8 cellular contexts compared by ENCODE assay signal in the genomic region with DNA sequence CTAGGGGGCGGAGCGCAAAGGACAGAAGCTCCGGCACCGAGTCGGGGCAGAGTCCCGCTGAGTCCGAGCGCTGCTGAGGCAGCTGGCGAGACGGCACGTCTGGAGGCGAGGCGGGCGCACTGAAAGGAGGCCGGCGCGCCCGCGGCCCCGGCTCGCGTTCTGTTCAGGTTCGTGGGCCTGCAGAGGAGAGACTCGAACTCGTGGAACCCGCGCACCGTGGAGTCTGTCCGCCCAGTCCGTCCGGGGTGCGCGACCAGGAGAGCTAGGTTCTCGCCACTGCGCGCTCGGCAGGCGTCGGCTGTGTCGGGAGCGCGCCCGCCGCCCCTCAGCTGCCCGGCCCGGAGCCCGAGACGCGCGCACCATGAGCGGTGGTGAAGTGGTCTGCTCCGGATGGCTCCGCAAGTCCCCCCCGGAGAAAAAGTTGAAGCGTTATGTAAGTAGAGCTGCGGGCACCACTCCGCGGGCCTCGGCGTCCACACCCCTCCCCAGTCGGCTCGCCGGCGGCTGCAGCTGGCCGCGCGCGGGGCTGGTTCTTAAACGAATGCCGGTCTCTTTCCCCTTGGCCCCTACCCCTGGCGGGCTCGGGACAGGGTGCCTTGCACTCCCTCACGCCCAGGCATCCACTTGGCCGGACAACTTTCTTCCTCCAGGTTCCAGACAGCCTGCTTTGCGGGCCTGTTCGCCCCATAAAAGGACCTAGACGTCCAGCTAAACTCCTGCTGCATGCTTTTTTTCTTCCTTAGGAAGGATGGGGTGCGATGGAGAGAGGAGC. TPM values are rescaled to one million over a fixed set of nuclear protein-coding genes. Genes with fewer than 3 reads are reported as not detected.
DNase-seq lines count a peak whose midpoint lies in the region; ATAC-seq and TF ChIP-seq lines count a peak whose summit lies in the region.

A gene (plus strand): TSS at position 49 of the 772 bp plus-strand sequence. CDS start 313 bp downstream, at position 362.

- 0 to 1% methylated on average over 29 to 44 of the region's 78 CpGs for WGBS in lower leg skin, 2 donors

- no peak for TF ChIP-seq POLR2A in lower leg skin (IDR thresholded peaks at IDR 0.05)

- H3K36me3 Mint-ChIP-seq in activated CD4-positive, alpha-beta T cell treated with anti-CD3 and anti-CD28 coated beads, Interleukin-2, amount 10 ng/mL, durations not matched to agents 24 days and 14 days (ENCODE audit: low read depth) = no peaks in the 10 kb centered on the region

- peak; percentile 67 for ATAC-seq in GM21619 (IDR thresholded peaks at IDR 0.05; ENCODE audit: unreplicated experiment)
- ATAC-seq in stimulated activated naive CD8-positive, alpha-beta T cell treated with anti-CD3 and anti-CD28 coated beads, Interleukin-15, amount 100 ng/mL, for 72 hours = peak; percentile 78

- H3K4me3 Mint-ChIP-seq in activated CD4-positive, alpha-beta T cell treated with anti-CD3 and anti-CD28 coated beads, Interleukin-2, amount 10 ng/mL, durations not matched to agents 24 days and 14 days = peak within 1 kb of the TSS; percentile 86
- H3K4me3 Mint-ChIP-seq in stimulated activated naive CD8-positive, alpha-beta T cell treated with anti-CD3 and anti-CD28 coated beads, Interleukin-15, amount 100 ng/mL, for 72 hours = peak within 1 kb of the TSS; percentile 82 to 96

- H3K4me3 ChIP-seq in lower leg skin (ENCODE audit: low read depth, poor library complexity, severe bottlenecking) = peak within 1 kb of the TSS; percentile 68

- no peak within 1 kb of the TSS for H3K27ac Mint-ChIP-seq in activated CD4-positive, alpha-beta T cell treated with anti-CD3 and anti-CD28 coated beads, Interleukin-2, amount 10 ng/mL, durations not matched to agents 24 days and 14 days
- peak within 1 kb of the TSS in 1 of 2 donors; percentile 57 for H3K27ac Mint-ChIP-seq in stimulated activated naive CD8-positive, alpha-beta T cell treated with anti-CD3 and anti-CD28 coated beads, Interleukin-15, amount 100 ng/mL, for 72 hours

- no peaks in the 10 kb centered on the region for H3K9me3 Mint-ChIP-seq in activated CD4-positive, alpha-beta T cell treated with anti-CD3 and anti-CD28 coated beads, Interleukin-2, amount 10 ng/mL, durations not matched to agents 24 days and 14 days
- no peaks in the 10 kb centered on the region for H3K9me3 Mint-ChIP-seq in stimulated activated naive CD8-positive, alpha-beta T cell treated with anti-CD3 and anti-CD28 coated beads, Interleukin-15, amount 100 ng/mL, for 72 hours

- intact Hi-C loops in activated CD4-positive, alpha-beta T cell treated with anti-CD3 and anti-CD28 coated beads, Interleukin-2, amount 10 ng/mL, durations not matched to agents 24 days and 14 days (cut with micrococcal nuclease) = loop anchor here (1.0 to 10.0 kb wide), 4 partner anchors 22 to 176 kb away; a partner anchor contains a TSS
- intact Hi-C loops in lower leg skin (cut with DNase I; ENCODE audit: low total_unique reads) = no loop called here

- peaks cover 56% of the 10 kb centered on the region for H3K27me3 Mint-ChIP-seq in activated CD4-positive, alpha-beta T cell treated with anti-CD3 and anti-CD28 coated beads, Interleukin-2, amount 10 ng/mL, durations not matched to agents 24 days and 14 days
- peaks cover 76% of the 10 kb centered on the region for H3K27me3 Mint-ChIP-seq in stimulated activated naive CD8-positive, alpha-beta T cell treated with anti-CD3 and anti-CD28 coated beads, Interleukin-15, amount 100 ng/mL, for 72 hours

- TF ChIP-seq CTCF in lower leg skin (IDR thresholded peaks at IDR 0.05) = no peak

- H3K4me1 Mint-ChIP-seq in activated CD4-positive, alpha-beta T cell treated with anti-CD3 and anti-CD28 coated beads, Interleukin-2, amount 10 ng/mL, durations not matched to agents 24 days and 14 days = peaks cover 6% of the 10 kb centered on the region
- H3K4me1 Mint-ChIP-seq in stimulated activated naive CD8-positive, alpha-beta T cell treated with anti-CD3 and anti-CD28 coated beads, Interleukin-15, amount 100 ng/mL, for 72 hours = peaks cover 17% of the 10 kb centered on the region

- DNase-seq in activated CD4-positive, alpha-beta T cell treated with anti-CD3 and anti-CD28 coated beads, Interleukin-2, amount 10 ng/mL, durations not matched to agents 24 days and 14 days = peak; percentile 76
- DNase-seq in activated CD4-positive, alpha-beta T cell treated with anti-CD3 and anti-CD28 coated beads for 48 hours = no peak
- DNase-seq in HuH-7.5 (ENCODE audit: low spot score) (peak; percentile 34), SW480 (ENCODE audit: low spot score) (peak; percentile 37), dermis microvascular lymphatic vessel endothelial cell (ENCODE audit: low read depth in 2 of 2) (peak; percentile 81 to 88), lower leg skin (ENCODE audit: low spot score in 2 of 2) (peak; percentile 59 to 93)
- DNase-seq in stimulated activated naive CD8-positive, alpha-beta T cell treated with anti-CD3 and anti-CD28 coated beads, Interleukin-15, amount 100 ng/mL, for 72 hours = peak in 1 of 2 donors; percentile 39

RNA-seq across cellular contexts. Expression of the gene that starts here (rescaled TPM):
- total RNA-seq in activated CD4-positive, alpha-beta T cell treated with anti-CD3 and anti-CD28 coated beads, Interleukin-2, amount 10 ng/mL, durations not matched to agents 24 days and 14 days = 0.65 and 0.76 TPM in 2 replicates
- 10.1 and 16.8 TPM in 2 replicates for total RNA-seq in dermis microvascular lymphatic vessel endothelial cell
- 10 to 100 TPM; 25.7 to 42.9 (median 37.3) TPM for total RNA-seq in lower leg skin

Comparison
In these comparisons a context has a peak if more than half of its experiments do, and no peak if none do; other contexts are left out.
1. Peak in DNase-seq in activated CD4-positive, alpha-beta T cell treated with anti-CD3 and anti-CD28 coated beads, Interleukin-2, amount 10 ng/mL, durations not matched to agents 24 days and 14 days; RNA of the gene not detected or under 1 TPM.